In the genomic region with DNA sequence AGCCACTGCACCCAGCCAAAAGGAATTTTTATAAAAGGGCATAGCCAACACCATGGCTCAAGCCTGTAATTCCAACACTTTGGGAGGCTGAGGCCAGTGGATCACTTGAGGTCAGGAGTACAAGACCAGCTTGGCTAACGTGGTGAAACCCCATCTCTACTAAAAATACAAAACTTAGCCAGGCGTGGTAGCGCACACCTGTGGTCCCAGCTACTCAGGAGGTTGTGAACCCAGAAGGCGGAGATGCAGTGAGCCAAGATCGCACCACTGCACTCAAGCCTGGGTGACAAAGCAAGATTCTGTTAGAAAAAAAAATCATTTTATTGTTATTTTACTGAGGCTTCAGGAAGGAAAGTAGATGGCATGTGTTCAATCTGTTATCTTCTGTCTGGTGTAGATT, we compare ENCODE assay signal across 12 cellular contexts. TPM values are rescaled to one million over a fixed set of nuclear protein-coding genes. Genes with fewer than 3 reads are reported as not detected.
DNase-seq lines count a peak whose midpoint lies in the region; ATAC-seq and TF ChIP-seq lines count a peak whose summit lies in the region.
"Had no signal": no experiment of that assay in that cellular context is flagged by ENCODE, and none has a peak within 500 bp of the region (broad histone marks: within the 10 kb centered on the region; RNA-seq: fewer than 3 reads in every experiment).

No MANE protein-coding gene starts in this region.

- 69 to 91% methylated on average over 5 of the region's 5 CpGs for WGBS in transverse colon (ENCODE audit: low coverage in 1 of 2), 2 donors

- H3K27ac ChIP-seq in transverse colon = no peak overlapping the region
- H3K27ac ChIP-seq: sigmoid colon, thoracic aorta had no signal

- no peaks in the 10 kb centered on the region for H3K36me3 ChIP-seq in transverse colon
- H3K36me3 ChIP-seq: sigmoid colon, thoracic aorta had no signal

- intact Hi-C loops in transverse colon (cut with DNase I; ENCODE audit: low total_unique reads) = no loop called here

- H3K4me3 ChIP-seq in transverse colon = no peak overlapping the region
- H3K4me3 ChIP-seq: sigmoid colon, thoracic aorta had no signal

- no peaks in the 10 kb centered on the region for H3K9me3 ChIP-seq in transverse colon
- H3K9me3 ChIP-seq: sigmoid colon, thoracic aorta had no signal

- no peaks in the 10 kb centered on the region for H3K27me3 ChIP-seq in transverse colon
- H3K27me3 ChIP-seq: sigmoid colon had no signal

- no peaks in the 10 kb centered on the region for H3K4me1 ChIP-seq in transverse colon
- H3K4me1 ChIP-seq: sigmoid colon had no signal

- no peak for TF ChIP-seq CTCF in transverse colon (IDR thresholded peaks at IDR 0.05)

- peak; percentile 14 for DNase-seq in transverse colon
- DNase-seq in activated CD4-positive, alpha-beta T cell treated with anti-CD3 and anti-CD28 coated beads, Interleukin-2, amount 50 U/mL, for 48 hours = no peak
- no peak for DNase-seq in Ammon's horn (ENCODE audit: low spot score)
- no peak for DNase-seq in ecto neural progenitor cell (ENCODE audit: low spot score)
- DNase-seq: activated naive CD4-positive, alpha-beta T cell; MV-4-11; naive thymus-derived CD4-positive, alpha-beta T cell; sigmoid colon had no signal

- TF ChIP-seq EP300 in transverse colon (IDR thresholded peaks at IDR 0.05; ENCODE audit: low read depth) = no peak

- in situ Hi-C loops in transverse colon (cut with MboI; ENCODE audit: low pct_ligation_motif_present in 1 of 4, low pct_unique_long_range_greater_than_20kb in 1 of 4, low sequenced_read_pairs in 3 of 4) = loop anchor here (25.0 kb wide), 3 partner anchors 760 to 1010 kb away; no protein-coding TSS in a partner anchor

- TF ChIP-seq POLR2A in transverse colon (IDR thresholded peaks at IDR 0.05) = no peak

- peak; percentile 72 for ATAC-seq in GM19043 (IDR thresholded peaks at IDR 0.05; ENCODE audit: low read depth, unreplicated experiment)
- ATAC-seq in GM21786 (IDR thresholded peaks at IDR 0.05; ENCODE audit: unreplicated experiment) = peak; percentile 70
- peak; percentile 73 for ATAC-seq in HG03175 (IDR thresholded peaks at IDR 0.05; ENCODE audit: unreplicated experiment)
- ATAC-seq: naive thymus-derived CD4-positive, alpha-beta T cell had no signal

RNA-seq across cellular contexts. Expression of gene FOXO1, which starts 31.3 kb away (rescaled TPM):
- total RNA-seq in transverse colon = 10 to 100 TPM; 19.1 to 48.9 (median 38.3) TPM
